8 cellular contexts compared by ENCODE assay signal in genomic region chr1:157138220-157139124, GRCh38. TPM values are rescaled to one million over a fixed set of nuclear protein-coding genes. Genes with fewer than 3 reads are reported as not detected.
DNase-seq lines count a peak whose midpoint lies in the region; ATAC-seq, FAIRE-seq and TF ChIP-seq lines count a peak whose summit lies in the region.

ETV3 (minus strand) TSS chr1:157138395; CDS start chr1:157136352, 2,043 bp downstream.

- H3K4me1 ChIP-seq in psoas muscle (peaks cover 20% of the 10 kb centered on the region), urinary bladder (ENCODE audit: insufficient read depth) (peaks cover 1% of the 10 kb centered on the region)

- peak within 1 kb of the TSS; percentile 94 for H3K4me3 Mint-ChIP-seq in T-helper 1 cell treated with Interleukin-12 subunit alpha and Interleukin-12 subunit beta and Interleukin-4 antibody, amounts not matched to agents 30 μg/mL and 1 μg/mL, for 36 hours

- DNase-seq in GM12891 (ENCODE audit: insufficient read length, low spot score) (peak; percentile 90), NCI-H146 (lab: John Stamatoyannopoulos, UW) (peak; percentile 92), amniotic stem cell (lab: John Stamatoyannopoulos, UW) (peak; percentile 80), left ventricle myocardium superior (peak; percentile 92), psoas muscle (peak; percentile 88 to 94)

- WGBS in psoas muscle, 3 donors, result 0% methylated on average over 69 to 87 of the region's 87 CpGs
- WGBS in urinary bladder, result under 1% methylated on average over 87 of the region's 87 CpGs

- peak within 1 kb of the TSS; percentile 90 for H3K27ac Mint-ChIP-seq in T-helper 1 cell treated with Interleukin-12 subunit alpha and Interleukin-12 subunit beta and Interleukin-4 antibody, amounts not matched to agents 30 μg/mL and 1 μg/mL, for 36 hours

- no peaks in the 10 kb centered on the region for H3K27me3 ChIP-seq in psoas muscle (ENCODE audit: insufficient read depth in 3 of 3, low read length in 2 of 3)

- peak; percentile 91 for FAIRE-seq in GM12891 (lab: Jason Lieb, UNC)

- H3K9me3 ChIP-seq in psoas muscle, result no peaks in the 10 kb centered on the region

- intact Hi-C loops in left ventricle myocardium superior (cut with micrococcal nuclease) (no loop called here), psoas muscle (cut with DNase I) (no loop called here)

- H3K36me3 ChIP-seq in psoas muscle (ENCODE audit: insufficient read depth in 1 of 2, low read depth in 1 of 2) (peaks cover 9 to 27% of the 10 kb centered on the region in 2 donors), urinary bladder (ENCODE audit: insufficient read depth) (peaks cover 2% of the 10 kb centered on the region)

- H3K27ac ChIP-seq in psoas muscle (peak within 1 kb of the TSS; percentile 92), urinary bladder (ENCODE audit: low read depth) (peak within 1 kb of the TSS; percentile 98)

- ATAC-seq in HG02763 (IDR thresholded peaks at IDR 0.05; ENCODE audit: unreplicated experiment), result peak; percentile 76
- ATAC-seq in left ventricle myocardium superior, result peak; percentile 99
- peak; percentile 96 to 97 (median 97) for ATAC-seq in psoas muscle

- peaks cover under 1% of the 10 kb centered on the region for H3K27me3 Mint-ChIP-seq in T-helper 1 cell treated with Interleukin-12 subunit alpha and Interleukin-12 subunit beta and Interleukin-4 antibody, amounts not matched to agents 30 μg/mL and 1 μg/mL, for 36 hours (ENCODE audit: low read depth)

- peaks cover 48% of the 10 kb centered on the region for H3K4me1 Mint-ChIP-seq in T-helper 1 cell treated with Interleukin-12 subunit alpha and Interleukin-12 subunit beta and Interleukin-4 antibody, amounts not matched to agents 30 μg/mL and 1 μg/mL, for 36 hours (ENCODE audit: low read depth)

- TF ChIP-seq POLR2A in GM12891 (IDR thresholded peaks at IDR 0.05; ENCODE audit: low read depth, low read length), result no peak; the same call in none of the 2 replicates

- no peak for TF ChIP-seq CTCF in psoas muscle (IDR thresholded peaks at IDR 0.05)

- H3K9me3 Mint-ChIP-seq in T-helper 1 cell treated with Interleukin-12 subunit alpha and Interleukin-12 subunit beta and Interleukin-4 antibody, amounts not matched to agents 30 μg/mL and 1 μg/mL, for 36 hours, result no peaks in the 10 kb centered on the region

- peak within 1 kb of the TSS; percentile 97 for H3K4me3 ChIP-seq in psoas muscle
- peak within 1 kb of the TSS; percentile 90 for H3K4me3 ChIP-seq in urinary bladder (ENCODE audit: low read depth, low read length)

- H3K36me3 Mint-ChIP-seq in T-helper 1 cell treated with Interleukin-12 subunit alpha and Interleukin-12 subunit beta and Interleukin-4 antibody, amounts not matched to agents 30 μg/mL and 1 μg/mL, for 36 hours (ENCODE audit: low read depth), result peaks cover 30% of the 10 kb centered on the region

TF ChIP-seq in GM12891, 5 proteins besides CTCF, POLR2A, EP300 and RAD21:
- TF ChIP-seq POLR2AphosphoS5 (IDR thresholded peaks at IDR 0.05; ENCODE audit: low read depth, low read length), result peak; percentile 67
- no peak for TF ChIP-seq PAX5 (IDR thresholded peaks at IDR 0.05; ENCODE audit: insufficient read depth, low read length, severe bottlenecking)
- peak; percentile 52 for TF ChIP-seq SPI1 (IDR thresholded peaks at IDR 0.05; ENCODE audit: low read depth, low read length)
- peak; percentile 37; the same call in 1 of the 2 replicates for TF ChIP-seq POU2F2 (IDR thresholded peaks at IDR 0.05; ENCODE audit: low read depth, low read length)
- peak; percentile 47; the same call in 1 of the 2 replicates for TF ChIP-seq TAF1 (IDR thresholded peaks at IDR 0.05; ENCODE audit: low read depth, low read length)

RNA-seq across cellular contexts. Expression of gene ETV3, which starts in this region (rescaled TPM):
- 7.4 TPM for polyA plus RNA-seq in GM12891 (2012; ENCODE audit: low read depth, missing spikeins)
- total RNA-seq in left ventricle myocardium superior, result 16.8 TPM
- 10 to 100 TPM; 16.3 to 22.7 (median 19.3) TPM for total RNA-seq in psoas muscle
- polyA plus RNA-seq in psoas muscle, result 10 to 100 TPM in 1 of 3 donors, 1 to 10 TPM in 2; 5.5 to 16.0 (median 9.4) TPM
- 24.9 TPM for total RNA-seq in urinary bladder
- polyA plus RNA-seq in urinary bladder, result 12.4 TPM

Comparison
In these comparisons a context has a peak if more than half of its experiments do, and no peak if none do; other contexts are left out.
1. Peak in every context shown above with its lines: DNase-seq, ATAC-seq, H3K4me3 ChIP-seq and H3K27ac ChIP-seq.